In genomic region chr9:107177243-107177839, GRCh38 we compare ENCODE assay signal across 25 cellular contexts.
DNase-seq lines count a peak whose midpoint lies in the region; ATAC-seq and TF ChIP-seq lines count a peak whose summit lies in the region.
"Had no signal": no experiment of that assay in that cellular context is flagged by ENCODE, and none has a peak within 500 bp of the region (broad histone marks: within the 10 kb centered on the region; RNA-seq: fewer than 3 reads in every experiment).

No MANE protein-coding gene starts in this region.

- no peak overlapping the region for H3K4me3 ChIP-seq in neuronal stem cell (ENCODE audit: low read length in 2 of 2)
- H3K4me3 ChIP-seq: coronary artery, heart right ventricle, SJSA1, upper lobe of left lung had no signal

- H4K8ac ChIP-seq in neuronal stem cell (ENCODE audit: low read depth, low read length): no peak overlapping the region

- no peak overlapping the region for H4K91ac ChIP-seq in neuronal stem cell (ENCODE audit: low read depth, low read length, poor library complexity)

- no peaks in the 10 kb centered on the region for H3K36me3 ChIP-seq in neuronal stem cell (replicated peaks in 1 of 2; ENCODE audit: control insufficient read depth in 2 of 2, insufficient read depth in 2 of 2, low read length in 2 of 2)
- H3K36me3 ChIP-seq: brain microvascular endothelial cell, heart right ventricle, Peyer's patch, SJSA1, upper lobe of left lung had no signal

- H3K18ac ChIP-seq in neuronal stem cell (ENCODE audit: low read length): peak overlapping the region; percentile 31

- no peak overlapping the region for H2BK5ac ChIP-seq in neuronal stem cell (ENCODE audit: low read length)

- H3K27me3 Mint-ChIP-seq in natural killer cell (ENCODE audit: low read depth in 2 of 2) (peaks cover 0 to 5% of the 10 kb centered on the region in 2 donors), chondrocyte (ENCODE audit: low read depth) (no peaks in the 10 kb centered on the region)
- peaks cover 2 to 12% of the 10 kb centered on the region in 2 donors for H3K27me3 Mint-ChIP-seq in natural killer cell treated with Interleukin-12 subunit alpha and Interleukin-12 subunit beta and Interleukin-15 and Interleukin-18, amount 100 ng/mL, for 72 hours

- H3K4me1 Mint-ChIP-seq in natural killer cell (peaks cover 76 to 79% of the 10 kb centered on the region in 2 donors), chondrocyte (ENCODE audit: low read depth) (peaks cover 40% of the 10 kb centered on the region)
- peaks cover 50 to 61% of the 10 kb centered on the region in 2 donors for H3K4me1 Mint-ChIP-seq in natural killer cell treated with Interleukin-12 subunit alpha and Interleukin-12 subunit beta and Interleukin-15 and Interleukin-18, amount 100 ng/mL, for 72 hours (ENCODE audit: low read depth in 2 of 2)

- H3K4me2 ChIP-seq in neuronal stem cell (ENCODE audit: insufficient read depth, low read length, poor library complexity, severe bottlenecking): no peak overlapping the region

- no peak overlapping the region for H3K27ac ChIP-seq in neuronal stem cell (replicated peaks; ENCODE audit: low read length)
- H3K27ac ChIP-seq: brain microvascular endothelial cell, coronary artery, SJSA1, upper lobe of left lung had no signal

- H3K23ac ChIP-seq in neuronal stem cell (ENCODE audit: low read depth, low read length, poor library complexity): no peak overlapping the region

- peaks cover 0 to 2% of the 10 kb centered on the region in 2 donors for H3K9me3 ChIP-seq in neuronal stem cell (replicated peaks in 1 of 2; ENCODE audit: control insufficient read depth in 2 of 2, insufficient read depth in 1 of 2, low read depth in 1 of 2, low read length in 2 of 2)
- H3K9me3 ChIP-seq: SJSA1 had no signal

- no CpG with 5 or more reads among the region's 7 CpGs for WGBS in neuronal stem cell (ENCODE audit: extremely low coverage in 2 of 2, insufficient read length in 2 of 2, insufficient replicate concordance in 1 of 2), 2 donors

- no peak for DNase-seq in natural killer cell
- DNase-seq in natural killer cell treated with Interleukin-12 subunit alpha and Interleukin-12 subunit beta and Interleukin-15 and Interleukin-18, amount 100 ng/mL, for 72 hours (ENCODE audit: low spot score): no peak
- no peak for DNase-seq in chondrocyte (ENCODE audit: low spot score)
- no peak for DNase-seq in neuronal stem cell (ENCODE audit: low spot score)
- no peak for DNase-seq in NCI-H1092 treated with DMSO at 0.1 percent for 48 hours (lab: John Stamatoyannopoulos, UW)
- no peak for DNase-seq in activated naive CD4-positive, alpha-beta T cell (lab: John Stamatoyannopoulos, UW)
- no peak for DNase-seq in hypothalamus (lab: John Stamatoyannopoulos, UW)
- no peak for DNase-seq in stimulated activated CD4-positive, alpha-beta T cell treated with anti-CD3 and anti-CD28 coated beads, Interleukin-4, amount 100 ng/mL, for 24 hours
- DNase-seq: 8988T; activated CD4-positive, alpha-beta T cell treated with anti-CD3 and anti-CD28 coated beads, Interleukin-2, amount 10 ng/mL, durations not matched to agents 24 days and 14 days; brain microvascular endothelial cell; COR-L47; DMS79 treated with DMSO at 0.1 percent for 48 hours; heart right ventricle; NCI-H1048; NCI-H2029 treated with DMSO at 0.1 percent for 48 hours; NCI-H446 treated with DMSO at 0.1 percent for 48 hours; NK-92 treated with Interleukin-12 subunit alpha and Interleukin-12 subunit beta, amount 100 ng/mL, for 24 hours; stimulated activated CD4-positive, alpha-beta T cell treated with anti-CD3 and anti-CD28 coated beads, Interleukin-1b, Interleukin-23, amount 100 ng/mL, for 48 hours; stimulated activated naive CD8-positive, alpha-beta T cell treated with anti-CD3 and anti-CD28 coated beads, Interleukin-15, Interleukin-2, amounts not matched to agents 100 U/mL and 50 U/mL, for 24 hours; upper lobe of left lung had no signal

- H2BK12ac ChIP-seq in neuronal stem cell (ENCODE audit: low read length): no peak overlapping the region

- H2AFZ ChIP-seq in neuronal stem cell (ENCODE audit: low read length): peak overlapping the region; percentile 70

- H3K14ac ChIP-seq in neuronal stem cell (ENCODE audit: low read length): no peak overlapping the region

- intact Hi-C loops in natural killer cell (cut with micrococcal nuclease): loop anchor here (10.0 kb wide), 1 partner anchor 863 kb away; no protein-coding TSS in a partner anchor

- no peak overlapping the region for H2AK5ac ChIP-seq in neuronal stem cell (ENCODE audit: low read depth, low read length)

- H3K27me3 ChIP-seq in neuronal stem cell (ENCODE audit: control insufficient read depth in 3 of 3, insufficient read depth in 3 of 3, low read depth in 1 of 3, low read length in 3 of 3): no peaks in the 10 kb centered on the region
- H3K27me3 ChIP-seq: brain microvascular endothelial cell, heart right ventricle, Peyer's patch, SJSA1, upper lobe of left lung had no signal

- H3K36me3 Mint-ChIP-seq in natural killer cell (peaks cover 4% of the 10 kb centered on the region), chondrocyte (ENCODE audit: low read depth) (peaks cover 1% of the 10 kb centered on the region)
- peaks cover 4% of the 10 kb centered on the region for H3K36me3 Mint-ChIP-seq in natural killer cell treated with Interleukin-12 subunit alpha and Interleukin-12 subunit beta and Interleukin-15 and Interleukin-18, amount 100 ng/mL, for 72 hours

- H2BK15ac ChIP-seq in neuronal stem cell (ENCODE audit: low read length): no peak overlapping the region

- peak overlapping the region in 1 of 2 donors; percentile 93 for H3K27ac Mint-ChIP-seq in natural killer cell
- no peak overlapping the region for H3K27ac Mint-ChIP-seq in natural killer cell treated with Interleukin-12 subunit alpha and Interleukin-12 subunit beta and Interleukin-15 and Interleukin-18, amount 100 ng/mL, for 72 hours
- peak overlapping the region; percentile 70 for H3K27ac Mint-ChIP-seq in chondrocyte (ENCODE audit: unreplicated experiment)
- H3K27ac Mint-ChIP-seq: activated CD4-positive, alpha-beta T cell treated with anti-CD3 and anti-CD28 coated beads, Interleukin-2, amount 10 ng/mL, durations not matched to agents 24 days and 14 days; activated T-helper 2 cell treated with anti-CD3 and anti-CD28 coated beads, Interferon-gamma antibody, Interleukin-2, Interleukin-4, amounts not matched to agents 10 μg/mL and 5 μg/mL and 100 μg/mL, durations not matched to agents 14 hours and 24 hours and 36 hours had no signal

- peaks cover 12 to 16% of the 10 kb centered on the region in 2 donors for H3K4me1 ChIP-seq in neuronal stem cell (ENCODE audit: control insufficient read depth in 2 of 2, insufficient read depth in 1 of 2, low read depth in 1 of 2, low read length in 2 of 2)
- H3K4me1 ChIP-seq: SJSA1, upper lobe of left lung had no signal

- H3K79me1 ChIP-seq in neuronal stem cell (ENCODE audit: low read depth, low read length): no peaks in the 10 kb centered on the region

- H2BK120ac ChIP-seq in neuronal stem cell (ENCODE audit: low read depth, low read length): no peak overlapping the region

- H3K4me3 Mint-ChIP-seq in natural killer cell: peak overlapping the region; percentile 8
- H3K4me3 Mint-ChIP-seq in natural killer cell treated with Interleukin-12 subunit alpha and Interleukin-12 subunit beta and Interleukin-15 and Interleukin-18, amount 100 ng/mL, for 72 hours: no peak overlapping the region
- H3K4me3 Mint-ChIP-seq in chondrocyte (ENCODE audit: unreplicated experiment): no peak overlapping the region
- H3K4me3 Mint-ChIP-seq: activated CD4-positive, alpha-beta T cell treated with anti-CD3 and anti-CD28 coated beads, Interleukin-2, amount 10 ng/mL, durations not matched to agents 24 days and 14 days had no signal

- H3K9me3 Mint-ChIP-seq in natural killer cell (peaks cover 2% of the 10 kb centered on the region in 2 donors), chondrocyte (ENCODE audit: low read depth) (peaks cover 2% of the 10 kb centered on the region)
- H3K9me3 Mint-ChIP-seq in natural killer cell treated with Interleukin-12 subunit alpha and Interleukin-12 subunit beta and Interleukin-15 and Interleukin-18, amount 100 ng/mL, for 72 hours: peaks cover 2% of the 10 kb centered on the region
- H3K9me3 Mint-ChIP-seq: activated T-helper 2 cell treated with anti-CD3 and anti-CD28 coated beads, Interferon-gamma antibody, Interleukin-2, Interleukin-4, amounts not matched to agents 10 μg/mL and 5 μg/mL and 100 μg/mL, durations not matched to agents 14 hours and 24 hours and 36 hours had no signal

- H3K9ac ChIP-seq in neuronal stem cell (ENCODE audit: low read depth, low read length, poor library complexity): no peak overlapping the region

- no peak for TF ChIP-seq CTCF in natural killer cell (IDR thresholded peaks at IDR 0.05)
- TF ChIP-seq CTCF in chondrocyte (IDR thresholded peaks at IDR 0.05): no peak

- ATAC-seq in natural killer cell: no peak
- ATAC-seq in natural killer cell treated with Interleukin-12 subunit alpha and Interleukin-12 subunit beta and Interleukin-15 and Interleukin-18, amount 100 ng/mL, for 72 hours: no peak
- ATAC-seq: stimulated activated naive CD8-positive, alpha-beta T cell treated with anti-CD3 and anti-CD28 coated beads, Interleukin-15, Interleukin-2, amounts not matched to agents 100 U/mL and 50 U/mL, for 24 hours had no signal

- no peak overlapping the region for H3K4ac ChIP-seq in neuronal stem cell (ENCODE audit: low read length)
